1 cellular context compared by ENCODE assay signal in the genomic region with DNA sequence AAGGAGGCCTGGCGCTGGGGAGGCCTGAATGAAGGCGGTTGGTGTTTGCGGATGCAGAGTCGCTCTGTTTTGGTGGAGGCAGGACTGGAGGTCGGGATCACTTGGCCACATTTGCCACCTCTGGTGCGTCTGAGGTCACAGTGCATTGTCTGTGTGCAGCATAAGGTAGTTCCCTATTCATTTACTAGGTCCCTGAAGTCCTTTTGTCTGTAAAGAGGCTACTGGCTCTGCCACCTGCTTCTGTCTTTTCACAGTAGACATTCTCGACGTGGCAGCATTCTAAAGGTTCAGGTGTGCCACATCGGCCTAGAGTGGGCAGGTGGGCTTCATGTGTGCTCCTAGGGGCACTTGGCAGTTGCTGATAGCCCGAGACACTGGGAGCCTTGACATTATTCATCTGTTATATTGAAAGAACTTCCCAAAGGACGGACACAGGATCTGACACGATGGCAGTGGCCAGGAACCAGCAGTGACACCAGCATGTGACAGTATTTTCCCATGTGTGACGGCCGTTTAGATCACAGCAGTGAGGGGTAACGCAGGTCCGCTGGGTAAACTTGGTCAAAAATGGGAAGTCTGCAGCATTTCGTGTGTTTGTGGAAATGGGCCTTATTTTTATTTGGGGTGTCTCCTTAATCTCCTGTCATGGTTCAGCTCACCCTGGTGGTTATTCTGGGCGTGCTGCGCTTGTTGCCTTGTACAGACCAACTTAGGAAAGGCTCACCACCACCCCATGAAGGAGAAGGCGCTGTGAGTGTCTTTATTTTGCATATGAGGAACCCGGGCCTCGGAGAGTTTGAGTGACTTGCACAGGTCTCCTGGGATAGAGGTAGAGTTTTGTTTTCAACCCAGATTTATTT.
TF ChIP-seq lines count a peak whose summit lies in the region.

No MANE protein-coding gene starts in this region.

TF ChIP-seq in GM12878, 131 proteins besides CTCF, POLR2A, EP300 and RAD21:
- no peak for TF ChIP-seq HDGF (IDR thresholded peaks at IDR 0.05)
- TF ChIP-seq, protein P1, sequence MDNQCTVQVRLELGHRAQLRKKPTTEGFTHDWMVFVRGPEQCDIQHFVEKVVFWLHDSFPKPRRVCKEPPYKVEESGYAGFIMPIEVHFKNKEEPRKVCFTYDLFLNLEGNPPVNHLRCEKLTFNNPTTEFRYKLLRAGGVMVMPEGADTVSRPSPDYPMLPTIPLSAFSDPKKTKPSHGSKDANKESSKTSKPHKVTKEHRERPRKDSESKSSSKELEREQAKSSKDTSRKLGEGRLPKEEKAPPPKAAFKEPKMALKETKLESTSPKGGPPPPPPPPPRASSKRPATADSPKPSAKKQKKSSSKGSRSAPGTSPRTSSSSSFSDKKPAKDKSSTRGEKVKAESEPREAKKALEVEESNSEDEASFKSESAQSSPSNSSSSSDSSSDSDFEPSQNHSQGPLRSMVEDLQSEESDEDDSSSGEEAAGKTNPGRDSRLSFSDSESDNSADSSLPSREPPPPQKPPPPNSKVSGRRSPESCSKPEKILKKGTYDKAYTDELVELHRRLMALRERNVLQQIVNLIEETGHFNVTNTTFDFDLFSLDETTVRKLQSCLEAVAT (IDR thresholded peaks at IDR 0.05) = no peak
- TF ChIP-seq, protein P2, sequence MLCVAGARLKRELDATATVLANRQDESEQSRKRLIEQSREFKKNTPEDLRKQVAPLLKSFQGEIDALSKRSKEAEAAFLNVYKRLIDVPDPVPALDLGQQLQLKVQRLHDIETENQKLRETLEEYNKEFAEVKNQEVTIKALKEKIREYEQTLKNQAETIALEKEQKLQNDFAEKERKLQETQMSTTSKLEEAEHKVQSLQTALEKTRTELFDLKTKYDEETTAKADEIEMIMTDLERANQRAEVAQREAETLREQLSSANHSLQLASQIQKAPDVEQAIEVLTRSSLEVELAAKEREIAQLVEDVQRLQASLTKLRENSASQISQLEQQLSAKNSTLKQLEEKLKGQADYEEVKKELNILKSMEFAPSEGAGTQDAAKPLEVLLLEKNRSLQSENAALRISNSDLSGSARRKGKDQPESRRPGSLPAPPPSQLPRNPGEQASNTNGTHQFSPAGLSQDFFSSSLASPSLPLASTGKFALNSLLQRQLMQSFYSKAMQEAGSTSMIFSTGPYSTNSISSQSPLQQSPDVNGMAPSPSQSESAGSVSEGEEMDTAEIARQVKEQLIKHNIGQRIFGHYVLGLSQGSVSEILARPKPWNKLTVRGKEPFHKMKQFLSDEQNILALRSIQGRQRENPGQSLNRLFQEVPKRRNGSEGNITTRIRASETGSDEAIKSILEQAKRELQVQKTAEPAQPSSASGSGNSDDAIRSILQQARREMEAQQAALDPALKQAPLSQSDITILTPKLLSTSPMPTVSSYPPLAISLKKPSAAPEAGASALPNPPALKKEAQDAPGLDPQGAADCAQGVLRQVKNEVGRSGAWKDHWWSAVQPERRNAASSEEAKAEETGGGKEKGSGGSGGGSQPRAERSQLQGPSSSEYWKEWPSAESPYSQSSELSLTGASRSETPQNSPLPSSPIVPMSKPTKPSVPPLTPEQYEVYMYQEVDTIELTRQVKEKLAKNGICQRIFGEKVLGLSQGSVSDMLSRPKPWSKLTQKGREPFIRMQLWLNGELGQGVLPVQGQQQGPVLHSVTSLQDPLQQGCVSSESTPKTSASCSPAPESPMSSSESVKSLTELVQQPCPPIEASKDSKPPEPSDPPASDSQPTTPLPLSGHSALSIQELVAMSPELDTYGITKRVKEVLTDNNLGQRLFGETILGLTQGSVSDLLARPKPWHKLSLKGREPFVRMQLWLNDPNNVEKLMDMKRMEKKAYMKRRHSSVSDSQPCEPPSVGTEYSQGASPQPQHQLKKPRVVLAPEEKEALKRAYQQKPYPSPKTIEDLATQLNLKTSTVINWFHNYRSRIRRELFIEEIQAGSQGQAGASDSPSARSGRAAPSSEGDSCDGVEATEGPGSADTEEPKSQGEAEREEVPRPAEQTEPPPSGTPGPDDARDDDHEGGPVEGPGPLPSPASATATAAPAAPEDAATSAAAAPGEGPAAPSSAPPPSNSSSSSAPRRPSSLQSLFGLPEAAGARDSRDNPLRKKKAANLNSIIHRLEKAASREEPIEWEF (IDR thresholded peaks at IDR 0.05; ENCODE audit: insufficient replicate concordance, low read depth, low read length) = no peak
- 0 out of 2 replicates have a peak, but pooled peaks have one; percentile 28 for TF ChIP-seq CREB1 (IDR thresholded peaks at IDR 0.05; ENCODE audit: low read depth)
- no peak for TF ChIP-seq IRF3 (IDR thresholded peaks at IDR 0.05)
- TF ChIP-seq PKNOX1 (IDR thresholded peaks at IDR 0.05) = peak; percentile 34; the same call in 1 of the 2 replicates
- TF ChIP-seq CBFB (IDR thresholded peaks at IDR 0.05; ENCODE audit: low read depth) = no peak
